Comparison of ENCODE assay signal across 8 cellular contexts in the genomic region with DNA sequence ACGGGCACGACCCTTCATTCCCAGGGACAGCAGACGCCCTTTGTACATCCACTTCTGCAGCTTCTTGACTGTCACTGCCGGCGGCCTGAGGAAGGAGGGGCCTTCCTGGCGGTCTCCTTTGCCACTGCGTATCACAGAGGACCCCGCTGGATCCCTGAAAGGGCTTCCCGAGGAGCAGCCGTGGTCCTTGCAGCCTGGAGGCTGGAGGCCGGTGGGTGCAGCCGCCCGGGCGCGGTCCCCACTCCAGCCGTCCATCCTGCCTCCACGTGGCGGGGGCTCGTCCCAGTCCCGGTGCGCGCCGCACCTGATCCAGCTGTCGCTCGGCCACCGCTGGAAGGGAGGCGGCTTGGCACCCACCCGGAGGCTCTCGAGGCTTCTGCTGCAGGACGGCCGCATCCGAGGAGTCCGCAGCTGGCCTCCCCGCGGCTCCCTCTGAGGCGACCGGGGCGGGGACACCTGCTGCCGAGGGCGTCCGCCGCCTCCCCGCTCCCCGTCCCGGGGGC. TPM values are rescaled to one million over a fixed set of nuclear protein-coding genes. Genes with fewer than 3 reads are reported as not detected.
A peak's percentile ranks its signal among the peaks of the same experiment; 100 is the strongest.
DNase-seq lines count a peak whose midpoint lies in the region; ATAC-seq and TF ChIP-seq lines count a peak whose summit lies in the region.

No MANE protein-coding gene starts in this region.

- peak overlapping the region; percentile 86 for H3K14ac ChIP-seq in trophoblast cell (ENCODE audit: low read length)

- H3K9ac ChIP-seq in trophoblast cell (ENCODE audit: low read length), result peak overlapping the region; percentile 87

- peaks cover 37% of the 10 kb centered on the region for H3K4me1 Mint-ChIP-seq in activated T-cell treated with anti-CD3 and anti-CD28 coated beads, Interleukin-2, amount 50 U/mL, for 24 hours (ENCODE audit: low read depth)
- no peaks in the 10 kb centered on the region for H3K4me1 Mint-ChIP-seq in glutamatergic neuron (ENCODE audit: low read depth, unreplicated experiment)

- H2BK120ac ChIP-seq in trophoblast cell (ENCODE audit: insufficient read depth, low read length, poor library complexity), result peak overlapping the region; percentile 65

- peak overlapping the region; percentile 38 for H2BK12ac ChIP-seq in trophoblast cell (ENCODE audit: low read length)

- H4K8ac ChIP-seq in trophoblast cell (ENCODE audit: low read depth, low read length), result peak overlapping the region; percentile 43

- H3K4me1 ChIP-seq in trophoblast cell (ENCODE audit: control insufficient read depth in 1 of 2, insufficient read depth in 2 of 2, low read length in 2 of 2), result no peaks in the 10 kb centered on the region

- H3K79me1 ChIP-seq in trophoblast cell (ENCODE audit: low read length), result peaks cover 19% of the 10 kb centered on the region

- peaks cover 10% of the 10 kb centered on the region for H3K27me3 Mint-ChIP-seq in activated T-cell treated with anti-CD3 and anti-CD28 coated beads, Interleukin-2, amount 50 U/mL, for 24 hours
- H3K27me3 Mint-ChIP-seq in glutamatergic neuron (ENCODE audit: unreplicated experiment), result peaks cover 10% of the 10 kb centered on the region

- H2AK5ac ChIP-seq in trophoblast cell (ENCODE audit: low read length), result peak overlapping the region; percentile 41

- peak overlapping the region; percentile 91 for H3K4me2 ChIP-seq in trophoblast cell (ENCODE audit: low read length)

- peaks cover 11% of the 10 kb centered on the region for H3K36me3 Mint-ChIP-seq in activated T-cell treated with anti-CD3 and anti-CD28 coated beads, Interleukin-2, amount 50 U/mL, for 24 hours (ENCODE audit: low read depth)
- no peaks in the 10 kb centered on the region for H3K36me3 Mint-ChIP-seq in glutamatergic neuron (ENCODE audit: unreplicated experiment)

- peaks cover 2% of the 10 kb centered on the region for H3K9me3 ChIP-seq in trophoblast cell (ENCODE audit: insufficient read depth, low read depth, low read length)

- WGBS in trophoblast cell (ENCODE audit: extremely low coverage, insufficient coverage, insufficient read length), result no CpG with 5 or more reads among the region's 45 CpGs

- peak overlapping the region; percentile 92 for H3K18ac ChIP-seq in trophoblast cell (ENCODE audit: low read length)

- H3K79me2 ChIP-seq in trophoblast cell (ENCODE audit: control insufficient read depth, insufficient read depth, low read length, poor library complexity), result peaks cover 18% of the 10 kb centered on the region

- no peak for TF ChIP-seq CTCF in glutamatergic neuron (IDR thresholded peaks at IDR 0.05; ENCODE audit: partially characterized antibody, unreplicated experiment)

- peak; percentile 34 for ATAC-seq in HG02610 (IDR thresholded peaks at IDR 0.05; ENCODE audit: unreplicated experiment)

- peak overlapping the region; percentile 86 for H3K4me3 Mint-ChIP-seq in activated T-cell treated with anti-CD3 and anti-CD28 coated beads, Interleukin-2, amount 50 U/mL, for 24 hours
- H3K4me3 Mint-ChIP-seq in glutamatergic neuron (ENCODE audit: unreplicated experiment), result peak overlapping the region; percentile 81

- H3K36me3 ChIP-seq in trophoblast cell (ENCODE audit: control insufficient read depth in 1 of 2, insufficient read depth in 2 of 2, low read length in 2 of 2), result no peaks in the 10 kb centered on the region

- peak overlapping the region; percentile 39 for H4K12ac ChIP-seq in trophoblast cell (ENCODE audit: low read depth, low read length)

- peak overlapping the region; percentile 84 for H3K4me3 ChIP-seq in trophoblast cell (ENCODE audit: low read depth, low read length)

- DNase-seq in DMS79 treated with DMSO at 0.1 percent for 48 hours (lab: John Stamatoyannopoulos, UW), result peak; percentile 61
- no peak for DNase-seq in DMS79 (lab: John Stamatoyannopoulos, UW)
- DNase-seq in NCI-H1105 treated with DMSO at 0.1 percent for 48 hours (lab: John Stamatoyannopoulos, UW), result peak; percentile 50
- DNase-seq in activated T-cell treated with anti-CD3 and anti-CD28 coated beads, Interleukin-2, amount 50 U/mL, for 24 hours, result no peak
- DNase-seq in glutamatergic neuron, result peak; percentile 75
- DNase-seq in trophoblast cell, result peak; percentile 29 to 49
- DNase-seq in COLO668 (lab: John Stamatoyannopoulos, UW; ENCODE audit: unreplicated experiment), result no peak

- H3K27ac Mint-ChIP-seq in activated T-cell treated with anti-CD3 and anti-CD28 coated beads, Interleukin-2, amount 50 U/mL, for 24 hours, result no peak overlapping the region
- H3K27ac Mint-ChIP-seq in glutamatergic neuron (ENCODE audit: unreplicated experiment), result no peak overlapping the region

- H3K27ac ChIP-seq in trophoblast cell (ENCODE audit: low read depth, low read length), result peak overlapping the region; percentile 100

- H3K9me3 Mint-ChIP-seq in activated T-cell treated with anti-CD3 and anti-CD28 coated beads, Interleukin-2, amount 50 U/mL, for 24 hours, result no peaks in the 10 kb centered on the region
- peaks cover 7% of the 10 kb centered on the region for H3K9me3 Mint-ChIP-seq in glutamatergic neuron (ENCODE audit: unreplicated experiment)

- peak overlapping the region; percentile 98 for H3K4ac ChIP-seq in trophoblast cell (ENCODE audit: low read depth, low read length)

- no peaks in the 10 kb centered on the region for H3K27me3 ChIP-seq in trophoblast cell (ENCODE audit: insufficient read depth, low read length)

- H4K91ac ChIP-seq in trophoblast cell (ENCODE audit: low read depth, low read length), result peak overlapping the region; percentile 36

- H2BK5ac ChIP-seq in trophoblast cell (ENCODE audit: low read depth, low read length, poor library complexity), result peak overlapping the region; percentile 73

- no peak overlapping the region for H3K23ac ChIP-seq in trophoblast cell (ENCODE audit: low read length)

- H2AFZ ChIP-seq in trophoblast cell (ENCODE audit: insufficient read depth, low read length, poor library complexity), result peak overlapping the region; percentile 93

RNA-seq across cellular contexts. Expression of a gene that starts 0.4 kb away (rescaled TPM):
- 1.5 TPM for total RNA-seq in glutamatergic neuron (ENCODE audit: unreplicated experiment)
- polyA plus RNA-seq in trophoblast cell (2013), result 9.0 and 9.2 TPM in 2 replicates

RNA-seq across cellular contexts. Expression of a gene that starts 59.0 kb away (rescaled TPM):
- total RNA-seq in glutamatergic neuron (ENCODE audit: unreplicated experiment), result 53.7 TPM
- polyA plus RNA-seq in trophoblast cell (2013), result 34.4 TPM in 2 replicates

Comparison
In these comparisons a context has a peak if more than half of its experiments do, and no peak if none do; other contexts are left out.
1. DNase-seq: peak in DMS79 treated with DMSO at 0.1 percent for 48 hours (single experiment), NCI-H1105 treated with DMSO at 0.1 percent for 48 hours (single experiment), glutamatergic neuron (single experiment) and trophoblast cell (2 of 2); none in DMS79 (single experiment), activated T-cell treated with anti-CD3 and anti-CD28 coated beads, Interleukin-2, amount 50 U/mL, for 24 hours (single experiment) and COLO668 (single experiment).